ENCODE assay signal across 33 cellular contexts in the genomic region with DNA sequence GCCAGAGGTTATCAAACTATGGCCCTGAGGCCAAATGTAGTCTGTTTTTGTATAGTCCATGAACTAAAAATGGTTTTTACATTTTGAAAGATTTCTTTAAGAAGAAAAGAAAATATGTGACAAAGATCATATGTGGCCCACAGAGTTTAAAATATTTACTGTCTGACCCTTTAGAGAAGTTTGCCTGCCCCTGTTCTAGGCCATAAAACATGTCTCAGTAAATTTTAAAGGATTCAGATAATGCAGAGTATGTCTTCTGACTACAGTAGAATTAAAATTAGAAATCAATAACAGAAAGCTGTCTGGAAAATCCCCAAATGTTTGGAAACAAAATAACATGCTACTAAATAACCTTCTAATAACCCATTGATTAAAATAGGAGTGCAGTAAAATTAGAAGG.
"Had no signal": no experiment of that assay in that cellular context is flagged by ENCODE, and none has a peak within 500 bp of the region (broad histone marks: within the 10 kb centered on the region; RNA-seq: fewer than 3 reads in every experiment).

No MANE protein-coding gene starts in this region.

- H3K27me3 Mint-ChIP-seq: activated B cell treated with CpG ODN at 0.5 μM for 24 hours; activated CD8-positive, alpha-beta T cell treated with anti-CD3 and anti-CD28 coated beads for 36 hours; activated naive CD8-positive, alpha-beta T cell; dendritic cell treated with granulocyte-macrophage colony-stimulating factor and Interleukin-4, amounts not matched to agents 40 ng/mL and 50 ng/mL, for 4 days; T-cell had no signal

- H3K27ac ChIP-seq: ascending aorta, breast epithelium, cardiac muscle cell, coronary artery, dorsolateral prefrontal cortex, esophagus muscularis mucosa, foreskin keratinocyte, gastrocnemius medialis, heart left ventricle, WERI-Rb-1 had no signal

- DNase-seq: activated B cell treated with CpG ODN at 0.5 μM for 24 hours; activated CD4-positive, alpha-beta T cell treated with anti-CD3 and anti-CD28 coated beads for 48 hours; activated CD4-positive, alpha-beta T cell treated with anti-CD3 and anti-CD28 coated beads, Interleukin-2, amount 50 U/mL, for 1 hour; activated CD4-positive, alpha-beta T cell treated with anti-CD3 and anti-CD28 coated beads, Interleukin-2, amount 50 U/mL, for 48 hours; activated CD8-positive, alpha-beta memory T cell treated with anti-CD3 and anti-CD28 coated beads for 24 hours; activated CD8-positive, alpha-beta T cell treated with anti-CD3 and anti-CD28 coated beads for 36 hours; activated effector memory CD4-positive, alpha-beta T cell treated with anti-CD3 and anti-CD28 coated beads, Interleukin-2, amount 50 U/mL, for 16 hours; activated naive CD4-positive, alpha-beta T cell treated with anti-CD3 and anti-CD28 coated beads for 36 hours; activated T-cell treated with anti-CD3 and anti-CD28 coated beads, Interleukin-2, amount 50 U/mL, for 4 hours; central memory CD4-positive, alpha-beta T cell; dorsolateral prefrontal cortex; effector memory CD4-positive, alpha-beta T cell; erythroblast; foreskin keratinocyte; gastrocnemius medialis; glutamatergic neuron; heart left ventricle; SW 1271; T-cell; T1000; WERI-Rb-1 had no signal

- H3K9me3 ChIP-seq: gastrocnemius medialis had no signal

- H3K27ac Mint-ChIP-seq: activated CD8-positive, alpha-beta T cell treated with anti-CD3 and anti-CD28 coated beads for 36 hours; activated naive CD4-positive, alpha-beta T cell treated with anti-CD3 and anti-CD28 coated beads for 36 hours; activated naive CD8-positive, alpha-beta T cell; activated T-helper 1 cell treated with anti-CD3 and anti-CD28 coated beads, Interleukin-12 subunit alpha, Interleukin-12 subunit beta, Interleukin-2, Interleukin-4 antibody, amounts not matched to agents 30 ng/mL and 10 ng/mL and 1 ng/mL, durations not matched to agents 14 hours and 24 hours and 36 hours; activated T-helper 2 cell treated with anti-CD3 and anti-CD28 coated beads, Interferon-gamma antibody, Interleukin-2, Interleukin-4, amounts not matched to agents 10 μg/mL and 5 μg/mL and 100 μg/mL, durations not matched to agents 14 hours and 24 hours and 36 hours; brain; dendritic cell treated with granulocyte-macrophage colony-stimulating factor and Interleukin-4, amounts not matched to agents 40 ng/mL and 50 ng/mL, for 4 days; T-cell; T-helper 1 cell treated with Interleukin-12 subunit alpha and Interleukin-12 subunit beta and Interleukin-4 antibody, amounts not matched to agents 30 μg/mL and 1 μg/mL, for 36 hours; T-helper 2 cell treated with Interferon-gamma antibody and Interleukin-4, amounts not matched to agents 5 μg/mL and 100 μg/mL, for 36 hours had no signal

- ATAC-seq: activated T-cell treated with anti-CD3 and anti-CD28 coated beads, Interleukin-2, amount 50 U/mL, for 4 hours; foreskin keratinocyte; gastrocnemius medialis; heart left ventricle; T-cell had no signal

- H3K27me3 ChIP-seq: ascending aorta, breast epithelium, cardiac muscle cell, dorsolateral prefrontal cortex, esophagus muscularis mucosa, foreskin keratinocyte, gastrocnemius medialis, heart left ventricle had no signal

- H3K4me1 ChIP-seq: breast epithelium had no signal

- H3K4me3 Mint-ChIP-seq: activated B cell treated with CpG ODN at 0.5 μM for 24 hours; activated CD8-positive, alpha-beta T cell treated with anti-CD3 and anti-CD28 coated beads for 36 hours; activated naive CD4-positive, alpha-beta T cell treated with anti-CD3 and anti-CD28 coated beads for 36 hours; activated naive CD8-positive, alpha-beta T cell; activated T-cell treated with anti-CD3 and anti-CD28 coated beads, Interleukin-2, amount 50 U/mL, for 4 hours; activated T-helper 1 cell treated with anti-CD3 and anti-CD28 coated beads, Interleukin-12 subunit alpha, Interleukin-12 subunit beta, Interleukin-2, Interleukin-4 antibody, amounts not matched to agents 30 ng/mL and 10 ng/mL and 1 ng/mL, durations not matched to agents 14 hours and 24 hours and 36 hours; brain; dendritic cell treated with granulocyte-macrophage colony-stimulating factor and Interleukin-4, amounts not matched to agents 40 ng/mL and 50 ng/mL, for 4 days; T-cell; T-helper 1 cell treated with Interleukin-12 subunit alpha and Interleukin-12 subunit beta and Interleukin-4 antibody, amounts not matched to agents 30 μg/mL and 1 μg/mL, for 36 hours; T-helper 2 cell treated with Interferon-gamma antibody and Interleukin-4, amounts not matched to agents 5 μg/mL and 100 μg/mL, for 36 hours had no signal

- H3K36me3 ChIP-seq: ascending aorta, breast epithelium, cardiac muscle cell, esophagus muscularis mucosa had no signal

- H3K4me3 ChIP-seq: ascending aorta, breast epithelium, cardiac muscle cell, coronary artery, dorsolateral prefrontal cortex, esophagus muscularis mucosa, gastrocnemius medialis, heart left ventricle had no signal
